In genomic region chr6:30917487-30917886, GRCh38 we compare ENCODE assay signal across 24 cellular contexts. TPM values are rescaled to one million over a fixed set of nuclear protein-coding genes. Genes with fewer than 3 reads are reported as not detected.
"Had no signal": no experiment of that assay in that cellular context is flagged by ENCODE, and none has a peak within 500 bp of the region (broad histone marks: within the 10 kb centered on the region; RNA-seq: fewer than 3 reads in every experiment).

No MANE protein-coding gene starts in this region.

- H3K9me3 ChIP-seq: esophagus squamous epithelium, lower lobe of right lung, ovary, psoas muscle, sigmoid colon, stomach, thyroid gland, upper lobe of left lung had no signal

- H3K36me3 ChIP-seq: ovary had no signal

- H3K27me3 ChIP-seq: esophagus squamous epithelium, ovary, sigmoid colon, stomach, thyroid gland, upper lobe of left lung had no signal

- ATAC-seq: left ventricle myocardium superior; lower lobe of right lung; naive thymus-derived CD8-positive, alpha-beta T cell; psoas muscle; right cardiac atrium; stimulated activated effector memory CD8-positive, alpha-beta T cell treated with anti-CD3 and anti-CD28 coated beads, Interleukin-12 subunit alpha, Interleukin-12 subunit beta, amount 100 ng/mL, for 72 hours had no signal

- H3K27ac ChIP-seq: coronary artery, ovary, psoas muscle, sigmoid colon, stomach, thyroid gland, upper lobe of left lung had no signal

- H3K4me3 ChIP-seq: coronary artery, esophagus squamous epithelium, lower lobe of right lung, ovary, psoas muscle, sigmoid colon, stomach, thyroid gland, upper lobe of left lung had no signal

- DNase-seq: dermis blood vessel endothelial cell; effector memory CD4-positive, alpha-beta T cell; esophagus squamous epithelium; foreskin melanocyte; head of caudate nucleus; left ventricle myocardium superior; lower lobe of right lung; naive thymus-derived CD8-positive, alpha-beta T cell; nephron progenitor cell; occipital lobe; ovary; psoas muscle; sigmoid colon; stimulated activated CD4-positive, alpha-beta T cell treated with anti-CD3 and anti-CD28 coated beads, Interleukin-2, amount 100 ng/mL, for 24 hours; stimulated activated CD4-positive, alpha-beta T cell treated with anti-CD3 and anti-CD28 coated beads, Interleukin-4, amount 100 ng/mL, for 24 hours; stimulated activated naive CD4-positive, alpha-beta T cell treated with Interleukin-2 at 50 U/mL for 16 hours; stomach; thyroid gland; upper lobe of left lung had no signal

RNA-seq across cellular contexts. Expression of gene SFTA2, which starts 14.5 kb away (rescaled TPM):
- polyA plus RNA-seq: endothelial cell of umbilical vein, keratinocyte, ovary, right cardiac atrium had no signal

RNA-seq across cellular contexts. Expression of gene MUCL3, which starts 23.3 kb away (rescaled TPM):
- polyA plus RNA-seq: endothelial cell of umbilical vein; keratinocyte; naive thymus-derived CD8-positive, alpha-beta T cell; ovary; psoas muscle; right cardiac atrium had no signal
